10 cellular contexts compared by ENCODE assay signal in genomic region chr9:94140418-94140780, GRCh38. TPM values are rescaled to one million over a fixed set of nuclear protein-coding genes. Genes with fewer than 3 reads are reported as not detected.
A peak's percentile ranks its signal among the peaks of the same experiment; 100 is the strongest.
DNase-seq lines count a peak whose midpoint lies in the region; ATAC-seq, FAIRE-seq and TF ChIP-seq lines count a peak whose summit lies in the region.
"Had no signal": no experiment of that assay in that cellular context is flagged by ENCODE, and none has a peak within 500 bp of the region (broad histone marks: within the 10 kb centered on the region; RNA-seq: fewer than 3 reads in every experiment).

No MANE protein-coding gene starts in this region.

- no peak overlapping the region for H3K9ac ChIP-seq in H1 (replicated peaks in 1 of 4; ENCODE audit: extremely low read depth in 1 of 4, low read depth in 3 of 4, low read length in 3 of 4)

- no peaks in the 10 kb centered on the region for H3K79me1 ChIP-seq in H1 (ENCODE audit: low read depth, low read length)

- 84% methylated on average over 4 of the region's 4 CpGs; no CpG with 5 or more reads in 1 of the 2 experiments for WGBS in H1 (ENCODE audit: extremely low coverage in 1 of 2, insufficient coverage in 1 of 2, insufficient read length in 1 of 2, insufficient replicate concordance in 2 of 2, low coverage in 1 of 2, low lambda C conversion rate in 2 of 2, missing lambda C conversion rate in 1 of 2), 2 experiments
- 37 to 46% methylated on average over 4 of the region's 4 CpGs for WGBS in tibial nerve, 2 donors

- no peaks in the 10 kb centered on the region for H4K20me1 ChIP-seq in H1 (replicated peaks in 1 of 2; ENCODE audit: control insufficient read depth in 1 of 2, insufficient read depth in 2 of 2, low read length in 2 of 2)
- H4K20me1 ChIP-seq in PC-9 (ENCODE audit: insufficient read depth): no peaks in the 10 kb centered on the region

- H3K27ac Mint-ChIP-seq in nephron progenitor cell: peak overlapping the region; percentile 53

- TF ChIP-seq CTCF in WI38 (IDR thresholded peaks at IDR 0.05; ENCODE audit: low read depth, low read length) (no peak), H1 (IDR thresholded peaks at IDR 0.05; ENCODE audit: control extremely low read depth in 1 of 3, insufficient read depth in 1 of 3, low read depth in 1 of 3, low read length in 3 of 3) (no peak), nephron progenitor cell (IDR thresholded peaks at IDR 0.05) (no peak), tibial nerve (IDR thresholded peaks at IDR 0.05) (no peak), PC-9 (conservative IDR thresholded peaks at IDR 0.05) (no peak), mucosa of descending colon (IDR thresholded peaks at IDR 0.05) (no peak)

- H3K9me3 ChIP-seq in H1 (ENCODE audit: insufficient read depth in 2 of 2, low read depth in 1 of 2, low read length in 1 of 2): no peaks in the 10 kb centered on the region
- no peaks in the 10 kb centered on the region for H3K9me3 ChIP-seq in tibial nerve
- no peaks in the 10 kb centered on the region for H3K9me3 ChIP-seq in PC-9 (ENCODE audit: insufficient read depth, low read depth)
- no peaks in the 10 kb centered on the region for H3K9me3 ChIP-seq in mucosa of descending colon

- no peak overlapping the region for H3K23ac ChIP-seq in H1 (ENCODE audit: insufficient read length)

- no peak overlapping the region for H2BK20ac ChIP-seq in H1 (ENCODE audit: low read length)

- H3K18ac ChIP-seq in H1 (ENCODE audit: extremely low read depth, low read length): no peak overlapping the region

- TF ChIP-seq EP300 in H1 (IDR thresholded peaks at IDR 0.05; ENCODE audit: borderline replicate concordance in 1 of 2, low read depth in 2 of 2, low read length in 2 of 2) (no peak), tibial nerve (IDR thresholded peaks at IDR 0.05) (no peak)

- no peaks in the 10 kb centered on the region for H3K9me3 Mint-ChIP-seq in nephron progenitor cell

- POLR2A ChIA-PET in H1 (lab: Charles Lee; ENCODE audit: partially characterized antibody): no interaction called here
- POLR2A ChIA-PET in PC-9 (lab: Charles Lee; ENCODE audit: unreplicated experiment): no interaction called here

- H3K4me1 ChIP-seq in H1 (replicated peaks in 1 of 4; ENCODE audit: control insufficient read depth in 3 of 4, insufficient read depth in 4 of 4, low read length in 3 of 4) (no peaks in the 10 kb centered on the region; a peak in 1 of 7 replicates), tibial nerve (peaks cover 0 to 54% (median 21%) of the 10 kb centered on the region in 4 donors), PC-9 (replicated peaks; ENCODE audit: insufficient read depth) (no peaks in the 10 kb centered on the region), mucosa of descending colon (ENCODE audit: low read depth) (peaks cover 4% of the 10 kb centered on the region)

- H2BK15ac ChIP-seq in H1 (ENCODE audit: low read length): peak overlapping the region; percentile 29; the same call in 1 of the 2 replicates

- no peak for ATAC-seq in mucosa of descending colon

- no peaks in the 10 kb centered on the region for H3K36me3 ChIP-seq in H1 (ENCODE audit: control insufficient read depth in 2 of 4, insufficient read depth in 4 of 4, low read length in 3 of 4)
- H3K36me3 ChIP-seq in tibial nerve: no peaks in the 10 kb centered on the region
- H3K36me3 ChIP-seq in PC-9 (ENCODE audit: low read depth): no peaks in the 10 kb centered on the region
- no peaks in the 10 kb centered on the region for H3K36me3 ChIP-seq in mucosa of descending colon (ENCODE audit: low read depth)

- H3K27me3 Mint-ChIP-seq in nephron progenitor cell (ENCODE audit: low read depth, poor library complexity): peaks cover 2% of the 10 kb centered on the region

- intact Hi-C loops in PC-9 (cut with micrococcal nuclease; ENCODE audit: unreplicated experiment): loop anchor here (1.0 kb wide), 1 partner anchor 26 kb away; no protein-coding TSS in a partner anchor
- intact Hi-C loops in mucosa of descending colon (cut with DNase I, micrococcal nuclease): no loop called here

- H2AFZ ChIP-seq in H1 (ENCODE audit: low read length) (peak overlapping the region; percentile 62), PC-9 (no peak overlapping the region; the same call in 1 of the 2 replicates)

- H3K23me2 ChIP-seq in H1 (ENCODE audit: low read depth, low read length): no peaks in the 10 kb centered on the region

- H2BK12ac ChIP-seq in H1 (ENCODE audit: low read depth, low read length): no peak overlapping the region

- TF ChIP-seq POLR2A in H1 (IDR thresholded peaks at IDR 0.05; ENCODE audit: control extremely low read depth in 1 of 2, low read depth in 2 of 2, low read length in 2 of 2) (no peak), tibial nerve (IDR thresholded peaks at IDR 0.05) (no peak)

- no peak for FAIRE-seq in H1 (lab: Jason Lieb, UNC)

- H3K27me3 ChIP-seq in H1 (replicated peaks in 1 of 4; ENCODE audit: control insufficient read depth in 3 of 4, extremely low read depth in 1 of 4, insufficient read depth in 3 of 4, low read length in 3 of 4) (no peaks in the 10 kb centered on the region), tibial nerve (no peaks in the 10 kb centered on the region), PC-9 (ENCODE audit: insufficient read depth, low read depth) (no peaks in the 10 kb centered on the region)

- H3K4me2 ChIP-seq in H1 (ENCODE audit: insufficient read depth in 1 of 2, low read depth in 2 of 2, low read length in 2 of 2) (no peak overlapping the region), PC-9 (no peak overlapping the region)

- no peak overlapping the region for H2BK120ac ChIP-seq in H1 (replicated peaks; ENCODE audit: low read depth, low read length)

- H3K4me3 Mint-ChIP-seq in nephron progenitor cell: no peak overlapping the region

- H3K79me2 ChIP-seq in H1 (ENCODE audit: control insufficient read depth in 1 of 2, insufficient read depth in 2 of 2, low read length in 2 of 2) (no peaks in the 10 kb centered on the region), PC-9 (ENCODE audit: low read depth) (no peaks in the 10 kb centered on the region)

- H3K4me1 Mint-ChIP-seq in nephron progenitor cell: peaks cover 40% of the 10 kb centered on the region

- no peaks in the 10 kb centered on the region for H3F3A ChIP-seq in PC-9 (ENCODE audit: insufficient read depth, low read depth)

- H4K8ac ChIP-seq in H1 (ENCODE audit: extremely low read depth, insufficient read depth, low read length): peak overlapping the region; percentile 72; the same call in 1 of the 2 replicates

- peak overlapping the region; percentile 11 for H3K4me3 ChIP-seq in WI38 (ENCODE audit: low read depth, low read length)
- H3K4me3 ChIP-seq in H1 (ENCODE audit: extremely low read depth in 1 of 4, insufficient read depth in 2 of 4, low read depth in 3 of 4, low read length in 4 of 4): no peak overlapping the region
- H3K4me3 ChIP-seq in tibial nerve: no peak overlapping the region
- H3K4me3 ChIP-seq in PC-9: no peak overlapping the region
- no peak overlapping the region for H3K4me3 ChIP-seq in mucosa of descending colon

- no peak overlapping the region for H4K91ac ChIP-seq in H1 (replicated peaks; ENCODE audit: insufficient read length, low read length)

- no peak overlapping the region for H4K5ac ChIP-seq in H1 (ENCODE audit: insufficient read length, low read depth, low read length)

- H2AK5ac ChIP-seq in H1 (ENCODE audit: low read depth, low read length): no peak overlapping the region

- CTCF ChIA-PET in H1 (lab: Charles Lee; ENCODE audit: partially characterized antibody) (interaction anchor here (1.0 to 1.7 kb wide), 3 partner anchors 12 to 76 kb away, joined by 3 to 6 read pairs (median 4); no protein-coding TSS in a partner anchor), PC-9 (lab: Charles Lee) (no interaction called here)

- TF ChIP-seq RAD21 in H1 (IDR thresholded peaks at IDR 0.05 in 1 of 2, conservative IDR thresholded peaks at IDR 0.05 in 1 of 2; ENCODE audit: low read depth in 2 of 2, low read length in 2 of 2): no peak

- no peak for DNase-seq in H1 (ENCODE audit: low read depth in 1 of 2, low spot score in 2 of 2)
- DNase-seq in nephron progenitor cell: no peak
- DNase-seq in tibial nerve (ENCODE audit: low spot score in 2 of 2): no peak
- DNase-seq in PC-9: no peak
- no peak for DNase-seq in mucosa of descending colon
- no peak for DNase-seq in EL
- DNase-seq: activated T-cell treated with anti-CD3 and anti-CD28 coated beads for 4 hours; central memory CD4-positive, alpha-beta T cell; mesendoderm had no signal

- no peak overlapping the region for H2BK5ac ChIP-seq in H1 (ENCODE audit: low read depth, low read length)

- no TSS peak for BruUV-seq in PC-9 (replicated peaks; lab: Mats Ljungman, UMichigan)

- no peak overlapping the region for H3K56ac ChIP-seq in H1 (replicated peaks; ENCODE audit: insufficient read length, low read depth, low read length)

- H3K9me2 ChIP-seq in PC-9 (ENCODE audit: insufficient read depth): no peaks in the 10 kb centered on the region

- H3K4ac ChIP-seq in H1 (replicated peaks; ENCODE audit: insufficient read length, low read depth, low read length): no peak overlapping the region

- H3K27ac ChIP-seq in H1 (ENCODE audit: low read depth, low read length) (no peak overlapping the region), tibial nerve (peak overlapping the region; percentile 43 to 92 (median 80)), PC-9 (no peak overlapping the region)

- H3K36me3 Mint-ChIP-seq in nephron progenitor cell (ENCODE audit: low read depth): no peaks in the 10 kb centered on the region

- H3K14ac ChIP-seq in H1 (ENCODE audit: insufficient read length): no peak overlapping the region

TF ChIP-seq in H1, 55 proteins besides CTCF, POLR2A, EP300 and RAD21 (continues in another document):
- TF ChIP-seq SIN3A (conservative IDR thresholded peaks at IDR 0.05 in 1 of 2, IDR thresholded peaks at IDR 0.05 in 1 of 2; ENCODE audit: low read depth in 1 of 2, low read length in 2 of 2): no peak
- TF ChIP-seq SP1 (IDR thresholded peaks at IDR 0.05; ENCODE audit: low read depth, low read length): no peak
- TF ChIP-seq SAP30 (IDR thresholded peaks at IDR 0.05; ENCODE audit: insufficient read depth, insufficient replicate concordance, low read length): no peak
- no peak for TF ChIP-seq RFX5 (IDR thresholded peaks at IDR 0.05; ENCODE audit: borderline replicate concordance, low read depth, low read length)
- TF ChIP-seq PHF8 (conservative IDR thresholded peaks at IDR 0.05; ENCODE audit: low read depth, low read length): no peak
- TF ChIP-seq HDAC6 (IDR thresholded peaks at IDR 0.05; ENCODE audit: low read depth, low read length): no peak

RNA-seq across cellular contexts. Expression of gene PTPDC1, which starts 56.1 kb away (rescaled TPM):
- total RNA-seq in H1 (2021; fragmentation: NEBNext Ultra II Directional; extraction: Animal tissue kit (Norgen Biotek cat#: 25700)): 6.9 and 7.3 TPM in 2 replicates
- polyA plus RNA-seq in H1 (2011; rRNA removed): 3.7 and 4.1 TPM in 2 replicates
- polyA plus RNA-seq in H1 (2011; cell fraction: cytosol; rRNA removed): 6.0 TPM
- 7.8 TPM for polyA plus RNA-seq in H1 (2011; cell fraction: nucleus; rRNA removed)
- polyA plus RNA-seq in H1 (2012, experiment 1 of 2): 3.6 to 5.2 TPM (median 4.0 TPM) in 4 replicates
- 0.38 TPM for polyA plus RNA-seq in H1 (2012, experiment 2 of 2)
- 6.4 TPM for polyA plus RNA-seq in H1 (2013, experiment 1 of 2)
- polyA plus RNA-seq in H1 (2013, experiment 2 of 2): 5.7 TPM
- 13.6 and 19.1 TPM in 2 replicates for polyA minus RNA-seq in H1 (2011; rRNA and poly(A)+ RNA removed)
- 8.7 TPM for polyA minus RNA-seq in H1 (2011; cell fraction: cytosol; rRNA and poly(A)+ RNA removed)
- 19.3 TPM for polyA minus RNA-seq in H1 (2011; cell fraction: nucleus; rRNA and poly(A)+ RNA removed)
- total RNA-seq in tibial nerve (10 to 100 TPM; 43.8 to 80.2 (median 65.3) TPM), PC-9 (2021) (6.5 and 7.4 TPM in 2 replicates), mucosa of descending colon (1 to 10 TPM; 5.7 to 8.9 (median 8.0) TPM)

Comparison
In these comparisons a context has a peak if more than half of its experiments do, and no peak if none do; other contexts are left out.
1. H3K27ac ChIP-seq: peak in tibial nerve (4 of 4); none in H1 (single experiment) and PC-9 (single experiment).